ENCODE assay signal across 34 cellular contexts in genomic region chr6:82641677-82642076, GRCh38.
"Had no signal": no experiment of that assay in that cellular context is flagged by ENCODE, and none has a peak within 500 bp of the region (broad histone marks: within the 10 kb centered on the region; RNA-seq: fewer than 3 reads in every experiment).

No MANE protein-coding gene starts in this region.

- FAIRE-seq: astrocyte, bronchial epithelial cell had no signal

- H3K4me1 ChIP-seq: adrenal gland, ascending aorta, body of pancreas, breast epithelium had no signal

- ATAC-seq: activated naive CD4-positive, alpha-beta T cell treated with anti-CD3 and anti-CD28 coated beads, Interleukin-2, amount 50 U/mL, for 72 hours; activated naive CD8-positive, alpha-beta T cell treated with anti-CD3 and anti-CD28 coated beads, Interleukin-2, amount 50 U/mL, for 24 hours; activated T-cell treated with anti-CD3 and anti-CD28 coated beads, Interleukin-2, amount 50 U/mL, for 4 hours; activated T-cell treated with anti-CD3 and anti-CD28 coated beads, Interleukin-2, amount 50 U/mL, for 72 hours; activated T-helper 17 cell treated with anti-CD3 and anti-CD28 coated beads, Interleukin-2, amount 50 U/mL, for 72 hours; body of pancreas had no signal

- H3K4me3 ChIP-seq: adrenal gland, ascending aorta, body of pancreas, breast epithelium, cardiac muscle cell had no signal

- H3K36me3 ChIP-seq: adrenal gland, ascending aorta, brain microvascular endothelial cell, breast epithelium, cardiac muscle cell had no signal

- H3K27ac ChIP-seq: adrenal gland, ascending aorta, body of pancreas, brain microvascular endothelial cell, breast epithelium, cardiac muscle cell had no signal

- H3K27me3 ChIP-seq: adrenal gland, ascending aorta, body of pancreas, brain microvascular endothelial cell, breast epithelium, cardiac muscle cell had no signal

- H3K9me3 ChIP-seq: adrenal gland, ascending aorta, body of pancreas, breast epithelium had no signal

- DNase-seq: activated effector memory CD4-positive, alpha-beta T cell treated with anti-CD3 and anti-CD28 coated beads, Interleukin-2, amount 50 U/mL, for 16 hours; activated effector memory CD4-positive, alpha-beta T cell treated with Interleukin-2 at 50 U/mL for 16 hours; activated gamma-delta T cell; activated gamma-delta T cell treated with Interleukin-2 at 50 U/mL for 16 hours; activated naive CD4-positive, alpha-beta T cell; activated naive CD4-positive, alpha-beta T cell treated with anti-CD3 and anti-CD28 coated beads for 36 hours; activated naive CD4-positive, alpha-beta T cell treated with anti-CD3 and anti-CD28 coated beads, Interleukin-2, amount 10 ng/mL, durations not matched to agents 7 days and 5 days; activated naive CD4-positive, alpha-beta T cell treated with anti-CD3 and anti-CD28 coated beads, Interleukin-2, amount 50 U/mL, for 16 hours; activated naive CD4-positive, alpha-beta T cell treated with Interleukin-2 at 50 U/mL for 16 hours; activated naive CD8-positive, alpha-beta T cell treated with anti-CD3 and anti-CD28 coated beads for 36 hours; activated naive CD8-positive, alpha-beta T cell treated with anti-CD3 and anti-CD28 coated beads, Interleukin-2, amount 10 ng/mL, durations not matched to agents 7 days and 5 days; activated naive CD8-positive, alpha-beta T cell treated with anti-CD3 and anti-CD28 coated beads, Interleukin-2, amount 50 U/mL, for 24 hours; activated T-cell treated with anti-CD3 and anti-CD28 coated beads, Interleukin-2, amount 50 U/mL, for 1 hour; activated T-cell treated with anti-CD3 and anti-CD28 coated beads, Interleukin-2, amount 50 U/mL, for 24 hours; activated T-cell treated with anti-CD3 and anti-CD28 coated beads, Interleukin-2, amount 50 U/mL, for 4 hours; activated T-cell treated with anti-CD3 and anti-CD28 coated beads, Interleukin-2, amount 50 U/mL, for 48 hours; activated T-cell treated with anti-CD3 and anti-CD28 coated beads, Interleukin-2, amount 50 U/mL, for 72 hours; adrenal gland; amniotic stem cell; amygdala; anterior cingulate cortex; aorta; body of pancreas; brain microvascular endothelial cell; caudate nucleus; central memory CD4-positive, alpha-beta T cell; cerebellar nuclear complex had no signal
